Comparison of ENCODE assay signal across 8 cellular contexts in the genomic region with DNA sequence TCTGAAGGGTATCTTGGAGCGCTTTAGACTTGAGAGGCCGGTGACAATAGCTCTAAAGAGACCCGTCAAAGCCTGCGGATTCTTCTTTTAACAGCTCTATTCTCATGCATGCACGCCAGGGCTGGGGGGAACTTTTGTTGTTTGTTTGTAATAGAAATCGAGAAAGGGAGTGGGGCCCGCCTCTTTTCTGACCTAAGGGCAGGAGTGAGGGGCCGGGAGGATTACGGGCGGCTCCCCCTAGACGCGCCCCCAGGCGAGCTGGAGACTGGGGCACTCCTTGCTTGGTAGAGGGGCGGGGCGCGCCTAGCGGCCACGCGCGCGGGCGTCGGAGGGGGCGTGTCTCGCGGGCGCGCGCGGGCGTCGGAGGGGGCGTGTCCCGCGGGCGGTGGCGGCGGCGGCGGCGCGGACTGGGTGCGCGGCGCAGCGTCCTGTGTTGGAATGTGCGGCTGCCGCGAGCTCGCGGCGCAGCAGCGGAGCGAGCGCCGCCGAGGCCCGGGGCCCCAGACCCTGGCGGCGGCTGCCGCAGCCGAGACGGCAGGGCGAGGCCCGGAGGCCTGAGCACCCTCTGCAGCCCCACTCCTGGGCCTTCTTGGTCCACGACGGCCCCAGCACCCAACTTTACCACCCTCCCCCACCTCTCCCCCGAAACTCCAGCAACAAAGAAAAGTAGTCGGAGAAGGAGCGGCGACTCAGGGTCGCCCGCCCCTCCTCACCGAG. TPM values are rescaled to one million over a fixed set of nuclear protein-coding genes. Genes with fewer than 3 reads are reported as not detected.
A peak's percentile ranks its signal among the peaks of the same experiment; 100 is the strongest.
DNase-seq lines count a peak whose midpoint lies in the region; ATAC-seq and TF ChIP-seq lines count a peak whose summit lies in the region.

A gene with protein sequence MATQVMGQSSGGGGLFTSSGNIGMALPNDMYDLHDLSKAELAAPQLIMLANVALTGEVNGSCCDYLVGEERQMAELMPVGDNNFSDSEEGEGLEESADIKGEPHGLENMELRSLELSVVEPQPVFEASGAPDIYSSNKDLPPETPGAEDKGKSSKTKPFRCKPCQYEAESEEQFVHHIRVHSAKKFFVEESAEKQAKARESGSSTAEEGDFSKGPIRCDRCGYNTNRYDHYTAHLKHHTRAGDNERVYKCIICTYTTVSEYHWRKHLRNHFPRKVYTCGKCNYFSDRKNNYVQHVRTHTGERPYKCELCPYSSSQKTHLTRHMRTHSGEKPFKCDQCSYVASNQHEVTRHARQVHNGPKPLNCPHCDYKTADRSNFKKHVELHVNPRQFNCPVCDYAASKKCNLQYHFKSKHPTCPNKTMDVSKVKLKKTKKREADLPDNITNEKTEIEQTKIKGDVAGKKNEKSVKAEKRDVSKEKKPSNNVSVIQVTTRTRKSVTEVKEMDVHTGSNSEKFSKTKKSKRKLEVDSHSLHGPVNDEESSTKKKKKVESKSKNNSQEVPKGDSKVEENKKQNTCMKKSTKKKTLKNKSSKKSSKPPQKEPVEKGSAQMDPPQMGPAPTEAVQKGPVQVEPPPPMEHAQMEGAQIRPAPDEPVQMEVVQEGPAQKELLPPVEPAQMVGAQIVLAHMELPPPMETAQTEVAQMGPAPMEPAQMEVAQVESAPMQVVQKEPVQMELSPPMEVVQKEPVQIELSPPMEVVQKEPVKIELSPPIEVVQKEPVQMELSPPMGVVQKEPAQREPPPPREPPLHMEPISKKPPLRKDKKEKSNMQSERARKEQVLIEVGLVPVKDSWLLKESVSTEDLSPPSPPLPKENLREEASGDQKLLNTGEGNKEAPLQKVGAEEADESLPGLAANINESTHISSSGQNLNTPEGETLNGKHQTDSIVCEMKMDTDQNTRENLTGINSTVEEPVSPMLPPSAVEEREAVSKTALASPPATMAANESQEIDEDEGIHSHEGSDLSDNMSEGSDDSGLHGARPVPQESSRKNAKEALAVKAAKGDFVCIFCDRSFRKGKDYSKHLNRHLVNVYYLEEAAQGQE (plus strand): TSS at position 412 of the 717 bp plus-strand sequence. CDS start 2,739 bp downstream, outside the sequence.

- H3K4me3 ChIP-seq in ACC112 (ENCODE audit: low read depth, low read length) (peak within 1 kb of the TSS; percentile 96), lung (peak within 1 kb of the TSS; percentile 92)

- H3K9me3 ChIP-seq in lung (ENCODE audit: control insufficient read depth in 2 of 2, insufficient read depth in 1 of 2, low read length in 1 of 2), result no peaks in the 10 kb centered on the region

- H3K27me3 ChIP-seq in ACC112 (ENCODE audit: insufficient read depth, low read length) (no peaks in the 10 kb centered on the region), lung (ENCODE audit: control insufficient read depth, insufficient read depth) (no peaks in the 10 kb centered on the region)

- H3K4me1 ChIP-seq in ACC112 (ENCODE audit: control insufficient read depth, insufficient read depth, low read length, unreplicated experiment), result peaks cover 29% of the 10 kb centered on the region
- peaks cover 12 to 16% of the 10 kb centered on the region in 2 donors for H3K4me1 ChIP-seq in lung (ENCODE audit: control insufficient read depth in 2 of 2, insufficient read depth in 2 of 2, low read length in 2 of 2)

- H3K79me2 ChIP-seq in ACC112 (ENCODE audit: control insufficient read depth, insufficient read depth, low read length, unreplicated experiment), result peaks cover 36% of the 10 kb centered on the region

- TF ChIP-seq CTCF in lung (IDR thresholded peaks at IDR 0.05; ENCODE audit: control extremely low read depth, extremely low read depth), result no peak

- DNase-seq in NCI-H526 treated with DMSO at 0.1 percent for 48 hours (lab: John Stamatoyannopoulos, UW) (peak; percentile 43), lung (ENCODE audit: low spot score) (peak; percentile 73)
- peak; percentile 37 to 82 for DNase-seq in activated CD8-positive, alpha-beta memory T cell treated with anti-CD3 and anti-CD28 coated beads for 1 hour (ENCODE audit: extremely low read depth in 1 of 2, low read depth in 1 of 2)
- peak; percentile 73 for DNase-seq in effector CD4-positive, alpha-beta T cell
- DNase-seq in stimulated activated CD4-positive, alpha-beta T cell treated with anti-CD3 and anti-CD28 coated beads, TNF-alpha, amount 100 ng/mL, for 24 hours (ENCODE audit: low read depth in 3 of 3), result peak; percentile 64 to 77 (median 73)

- no peaks in the 10 kb centered on the region for H3K36me3 ChIP-seq in ACC112 (ENCODE audit: insufficient read depth, low read length)
- H3K36me3 ChIP-seq in lung (ENCODE audit: control insufficient read depth in 2 of 2, insufficient read depth in 2 of 2, low read length in 2 of 2), result no peaks in the 10 kb centered on the region

- H3K27ac ChIP-seq in ACC112 (ENCODE audit: low read depth, low read length) (peak within 1 kb of the TSS; percentile 55), lung (ENCODE audit: low read depth in 1 of 2, low read length in 1 of 2) (peak within 1 kb of the TSS; percentile 82 to 93)

- H2AFZ ChIP-seq in ACC112 (ENCODE audit: low read length, unreplicated experiment), result peak within 1 kb of the TSS; percentile 90

- peak; percentile 16 for ATAC-seq in GM18517 (IDR thresholded peaks at IDR 0.05; ENCODE audit: unreplicated experiment)
- peak; percentile 40 for ATAC-seq in HG03025 (IDR thresholded peaks at IDR 0.05; ENCODE audit: low FRiP score, unreplicated experiment)
- peak; percentile 83 for ATAC-seq in lung (ENCODE audit: insufficient read depth, low FRiP score)

- WGBS in lung, 2 donors, result 0% methylated on average over 43 to 74 of the region's 74 CpGs

RNA-seq across cellular contexts. Expression of the gene that starts here (rescaled TPM):
- 10 to 100 TPM; 36.4 to 55.9 TPM for total RNA-seq in lung
- polyA plus RNA-seq in lung, result 1 to 10 TPM; 4.0 to 7.2 TPM

Comparison
In these comparisons a context has a peak if more than half of its experiments do, and no peak if none do; other contexts are left out.
1. Peak in every context shown above with its lines: DNase-seq, ATAC-seq, H3K4me3 ChIP-seq and H3K27ac ChIP-seq.
2. ATAC-seq: peak in every context shown above with its lines; median percentile 83 in lung; 40 in HG03025; 16 in GM18517.